32 cellular contexts compared by ENCODE assay signal in genomic region chr1:94031154-94031553, GRCh38.
"Had no signal": no experiment of that assay in that cellular context is flagged by ENCODE, and none has a peak within 500 bp of the region (broad histone marks: within the 10 kb centered on the region; RNA-seq: fewer than 3 reads in every experiment).

No MANE protein-coding gene starts in this region.

- H3K9me3 Mint-ChIP-seq: activated naive CD4-positive, alpha-beta T cell treated with anti-CD3 and anti-CD28 coated beads, Interleukin-2, amount 50 U/mL, for 72 hours; activated T-helper 2 cell treated with anti-CD3 and anti-CD28 coated beads, Interferon-gamma antibody, Interleukin-2, Interleukin-4, amounts not matched to agents 10 μg/mL and 5 μg/mL and 100 μg/mL, durations not matched to agents 14 hours and 24 hours and 36 hours; effector memory CD8-positive, alpha-beta T cell; naive B cell had no signal

- DNase-seq: activated CD4-positive, CD25-positive, alpha-beta regulatory T cell treated with anti-CD3 and anti-CD28 coated beads, Interleukin-2, amount 50 U/mL, for 72 hours; activated CD8-positive, alpha-beta memory T cell treated with anti-CD3 and anti-CD28 coated beads, Interleukin-2, amount 10 ng/mL, durations not matched to agents 7 days and 5 days; activated CD8-positive, alpha-beta T cell treated with anti-CD3 and anti-CD28 coated beads, Interleukin-2, amount 10 ng/mL, durations not matched to agents 7 days and 5 days; activated naive CD4-positive, alpha-beta T cell; activated T-cell treated with anti-CD3 and anti-CD28 coated beads, Interleukin-2, amount 50 U/mL, for 48 hours; aorta; cerebellar nuclear complex; cortex of kidney; effector memory CD8-positive, alpha-beta T cell; foreskin keratinocyte; heart right ventricle; left ventricle myocardium inferior; naive B cell; nucleus accumbens; pancreas; psoas muscle; spleen; stimulated activated naive CD4-positive, alpha-beta T cell treated with Interleukin-2 at 50 U/mL for 16 hours; T-helper 17 cell; T1000; transverse colon; WERI-Rb-1 had no signal

- H3K27ac Mint-ChIP-seq: activated CD8-positive, alpha-beta memory T cell treated with anti-CD3 and anti-CD28 coated beads, Interleukin-2, amount 10 ng/mL, durations not matched to agents 7 days and 5 days; activated CD8-positive, alpha-beta T cell treated with anti-CD3 and anti-CD28 coated beads, Interleukin-2, amount 10 ng/mL, durations not matched to agents 7 days and 5 days; activated naive CD4-positive, alpha-beta T cell treated with anti-CD3 and anti-CD28 coated beads, Interleukin-2, amount 50 U/mL, for 72 hours; activated T-helper 2 cell treated with anti-CD3 and anti-CD28 coated beads, Interferon-gamma antibody, Interleukin-2, Interleukin-4, amounts not matched to agents 10 μg/mL and 5 μg/mL and 100 μg/mL, durations not matched to agents 14 hours and 24 hours and 36 hours; brain; effector memory CD8-positive, alpha-beta T cell; naive B cell; T-helper 17 cell had no signal

- H3K36me3 ChIP-seq: cardiac muscle cell, heart right ventricle, left ventricle myocardium inferior, pancreas, right atrium auricular region, spleen, transverse colon, WERI-Rb-1 had no signal

- FAIRE-seq: endothelial cell of umbilical vein, islet of Langerhans, pancreas, urothelium cell line had no signal

- H3K4me3 Mint-ChIP-seq: activated CD8-positive, alpha-beta memory T cell treated with anti-CD3 and anti-CD28 coated beads, Interleukin-2, amount 10 ng/mL, durations not matched to agents 7 days and 5 days; activated CD8-positive, alpha-beta T cell treated with anti-CD3 and anti-CD28 coated beads, Interleukin-2, amount 10 ng/mL, durations not matched to agents 7 days and 5 days; brain; effector memory CD8-positive, alpha-beta T cell; naive B cell; T-helper 17 cell had no signal

- ATAC-seq: activated CD8-positive, alpha-beta memory T cell treated with anti-CD3 and anti-CD28 coated beads, Interleukin-2, amount 10 ng/mL, durations not matched to agents 7 days and 5 days; activated CD8-positive, alpha-beta T cell treated with anti-CD3 and anti-CD28 coated beads, Interleukin-2, amount 10 ng/mL, durations not matched to agents 7 days and 5 days; activated naive CD4-positive, alpha-beta T cell treated with anti-CD3 and anti-CD28 coated beads, Interleukin-2, amount 50 U/mL, for 72 hours; effector memory CD8-positive, alpha-beta T cell; foreskin keratinocyte; heart right ventricle; pancreas; psoas muscle; SK-N-SH treated with all-trans-retinoic acid at 6 μM for 48 hours; T-helper 17 cell had no signal

- H3K27me3 ChIP-seq: cardiac muscle cell, foreskin keratinocyte, heart right ventricle, pancreas, right atrium auricular region, transverse colon had no signal

- H3K4me1 ChIP-seq: pancreas, transverse colon had no signal

- H3K9me3 ChIP-seq: heart right ventricle, left ventricle myocardium inferior, pancreas, psoas muscle, right atrium auricular region, spleen, transverse colon had no signal

- H3K4me3 ChIP-seq: cardiac muscle cell, heart right ventricle, left ventricle myocardium inferior, lung, pancreas, psoas muscle, right atrium auricular region, spleen, transverse colon had no signal

- H3K36me3 Mint-ChIP-seq: activated CD8-positive, alpha-beta memory T cell treated with anti-CD3 and anti-CD28 coated beads, Interleukin-2, amount 10 ng/mL, durations not matched to agents 7 days and 5 days; activated naive CD4-positive, alpha-beta T cell treated with anti-CD3 and anti-CD28 coated beads, Interleukin-2, amount 50 U/mL, for 72 hours; brain; naive B cell had no signal

- H3K27ac ChIP-seq: cardiac muscle cell, foreskin keratinocyte, heart right ventricle, left ventricle myocardium inferior, pancreas, psoas muscle, right atrium auricular region, spleen, transverse colon, WERI-Rb-1 had no signal
